Comparison of ENCODE assay signal across 9 cellular contexts in the genomic region with DNA sequence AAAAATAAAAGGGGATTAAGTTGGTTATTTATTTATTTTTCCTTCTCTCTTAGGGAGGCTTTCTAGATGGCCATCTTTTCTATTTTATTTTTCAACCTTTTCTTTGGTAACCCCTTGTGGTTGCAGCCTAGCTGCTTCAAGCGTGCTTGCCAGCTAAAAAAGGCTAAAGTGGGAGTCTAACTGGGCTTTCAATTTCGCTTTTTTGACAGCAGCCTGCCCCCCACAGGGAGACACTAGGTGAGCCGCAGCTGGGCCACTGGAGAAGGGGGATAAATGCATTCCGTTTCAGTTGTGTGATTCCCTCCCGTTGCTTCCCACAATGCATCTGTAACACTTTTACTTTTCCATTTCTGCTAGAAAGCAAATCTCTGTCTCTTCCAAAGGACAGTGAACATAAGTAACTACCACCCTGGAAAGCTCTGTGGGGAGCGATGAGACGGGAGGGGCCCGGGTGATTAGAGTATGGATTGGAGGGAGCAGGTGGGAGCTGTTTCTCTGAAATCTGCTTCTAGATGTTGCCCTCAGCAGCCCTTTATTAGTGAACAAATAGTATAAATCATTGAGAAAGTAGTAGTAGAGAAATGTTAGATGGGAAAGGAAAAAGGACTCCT.
A peak's percentile ranks its signal among the peaks of the same experiment; 100 is the strongest.
DNase-seq lines count a peak whose midpoint lies in the region; ATAC-seq and TF ChIP-seq lines count a peak whose summit lies in the region.
"Had no signal": no experiment of that assay in that cellular context is flagged by ENCODE, and none has a peak within 500 bp of the region (broad histone marks: within the 10 kb centered on the region; RNA-seq: fewer than 3 reads in every experiment).

No MANE protein-coding gene starts in this region.

- TF ChIP-seq CTCF in A673 (conservative IDR thresholded peaks at IDR 0.05; ENCODE audit: low read depth, low read length) (peak; percentile 59), epithelial cell of proximal tubule (conservative IDR thresholded peaks at IDR 0.05; ENCODE audit: low read depth, low read length) (peak; percentile 53), thyroid gland (IDR thresholded peaks at IDR 0.05) (peak in 4 of 6 experiments; percentile 4 to 35 (median 25)), colonic mucosa (IDR thresholded peaks at IDR 0.05) (no peak)

- no peaks in the 10 kb centered on the region for H3K9me2 ChIP-seq in Karpas-422 (replicated peaks; ENCODE audit: insufficient read depth, low read length)

- H3K27ac ChIP-seq in A673 (ENCODE audit: low read depth, low read length, poor library complexity, severe bottlenecking) (no peak overlapping the region), thyroid gland (peak overlapping the region in 1 of 3 donors; percentile 49), colonic mucosa (no peak overlapping the region), Karpas-422 (ENCODE audit: low read length) (no peak overlapping the region)

- no peaks in the 10 kb centered on the region for H3K79me2 ChIP-seq in Karpas-422 (ENCODE audit: low read length)

- H3K27me3 ChIP-seq in A673 (replicated peaks; ENCODE audit: insufficient read depth, low read depth, low read length, poor library complexity) (no peaks in the 10 kb centered on the region), thyroid gland (no peaks in the 10 kb centered on the region), colonic mucosa (no peaks in the 10 kb centered on the region), Karpas-422 (ENCODE audit: low read length) (no peaks in the 10 kb centered on the region)

- H4K20me1 ChIP-seq in Karpas-422 (ENCODE audit: insufficient read depth, low read depth, low read length), result no peaks in the 10 kb centered on the region

- H3K4me1 ChIP-seq in A673 (ENCODE audit: insufficient read depth, low read length, poor library complexity, severe bottlenecking) (peaks cover 22% of the 10 kb centered on the region), thyroid gland (peaks cover 0 to 9% of the 10 kb centered on the region in 2 donors), colonic mucosa (no peaks in the 10 kb centered on the region), Karpas-422 (ENCODE audit: low read length) (peaks cover 11% of the 10 kb centered on the region)

- CTCF ChIA-PET in A673 (lab: Charles Lee), result no interaction called here

- intact Hi-C loops in A673 (cut with micrococcal nuclease; ENCODE audit: unreplicated experiment), result loop anchor here (2.0 to 10.0 kb wide), 2 partner anchors 158 to 428 kb away; no protein-coding TSS in a partner anchor
- intact Hi-C loops in thyroid gland (cut with DNase I), result no loop called here
- intact Hi-C loops in colonic mucosa (cut with DNase I), result no loop called here

- DNase-seq in A673 (ENCODE audit: low spot score) (peak; percentile 87), epithelial cell of proximal tubule (ENCODE audit: low read depth) (no peak), thyroid gland (peak; percentile 50 to 68), colonic mucosa (no peak), ureter (ENCODE audit: low spot score) (no peak), Karpas-422 (no peak)
- DNase-seq: DND-41 had no signal

- POLR2A ChIA-PET in A673 (lab: Charles Lee; ENCODE audit: low non-redundant PET), result interaction anchor here (0.6 kb wide), 1 partner anchor 151 kb away, joined by 3 read pairs; no protein-coding TSS in a partner anchor

- peak; percentile 58 for ATAC-seq in GM19395 (IDR thresholded peaks at IDR 0.05; ENCODE audit: unreplicated experiment)
- peak; percentile 40 for ATAC-seq in HG03378 (IDR thresholded peaks at IDR 0.05; ENCODE audit: unreplicated experiment)

- no peak for TF ChIP-seq POLR2A in thyroid gland (IDR thresholded peaks at IDR 0.05)

- H3K36me3 ChIP-seq in A673 (ENCODE audit: insufficient read depth, low read length, poor library complexity, severe bottlenecking), result no peaks in the 10 kb centered on the region
- H3K36me3 ChIP-seq in thyroid gland, result no peaks in the 10 kb centered on the region
- H3K36me3 ChIP-seq in colonic mucosa, result no peaks in the 10 kb centered on the region
- H3K36me3 ChIP-seq in Karpas-422 (ENCODE audit: insufficient read depth, low read length), result no peaks in the 10 kb centered on the region

- no peak overlapping the region for H3K4me2 ChIP-seq in Karpas-422 (ENCODE audit: low read depth, low read length, poor library complexity, severe bottlenecking)

- no peak overlapping the region for H3K9ac ChIP-seq in colonic mucosa (ENCODE audit: low read depth in 2 of 2, low read length in 2 of 2)
- no peak overlapping the region for H3K9ac ChIP-seq in Karpas-422 (ENCODE audit: low read length)

- no peaks in the 10 kb centered on the region for H3K9me3 ChIP-seq in A673 (ENCODE audit: low read depth, low read length, poor library complexity, severe bottlenecking)
- no peaks in the 10 kb centered on the region for H3K9me3 ChIP-seq in thyroid gland
- no peaks in the 10 kb centered on the region for H3K9me3 ChIP-seq in colonic mucosa
- no peaks in the 10 kb centered on the region for H3K9me3 ChIP-seq in Karpas-422 (ENCODE audit: low read length)

- no TSS peak for BruUV-seq in A673 (replicated peaks; lab: Mats Ljungman, UMichigan)

- WGBS in thyroid gland, 2 donors, result 25 to 27% methylated on average over 8 of the region's 8 CpGs

- no peak overlapping the region for H3K4me3 ChIP-seq in A673 (ENCODE audit: low read depth, low read length, poor library complexity, severe bottlenecking)
- H3K4me3 ChIP-seq in epithelial cell of proximal tubule (ENCODE audit: low read depth, low read length), result peak overlapping the region; percentile 19
- H3K4me3 ChIP-seq in thyroid gland (replicated peaks in 1 of 3), result no peak overlapping the region
- no peak overlapping the region for H3K4me3 ChIP-seq in colonic mucosa
- no peak overlapping the region for H3K4me3 ChIP-seq in Karpas-422 (ENCODE audit: low read length)

- H2AFZ ChIP-seq in Karpas-422 (ENCODE audit: low read length), result no peak overlapping the region

Comparison
In these comparisons a context has a peak if more than half of its experiments do, and no peak if none do; other contexts are left out.
1. DNase-seq: peak in A673 (single experiment) and thyroid gland (2 of 2); none in epithelial cell of proximal tubule (single experiment), colonic mucosa (single experiment), ureter (single experiment) and Karpas-422 (single experiment).